In genomic region chr17:37683454-37683984, GRCh38 we compare ENCODE assay signal across 1 cellular context.
TF ChIP-seq lines count a peak whose summit lies in the region.

No MANE protein-coding gene starts in this region.

TF ChIP-seq in HepG2, 621 proteins besides CTCF, POLR2A, EP300 and RAD21 (continued from another document and continues in another):
- TF ChIP-seq FOXA1 (IDR thresholded peaks at IDR 0.05) = no peak
- peak; percentile 80 for TF ChIP-seq FOXA1 (CRISPR knock-in tag; IDR thresholded peaks at IDR 0.05)
- no peak for TF ChIP-seq ZNF12 (CRISPR knock-in tag; IDR thresholded peaks at IDR 0.05)
- peak; percentile 85 for TF ChIP-seq NCOA2 (CRISPR knock-in tag; IDR thresholded peaks at IDR 0.05)
- TF ChIP-seq KDM4B (CRISPR knock-in tag; IDR thresholded peaks at IDR 0.05) = peak; percentile 27; the same call in 1 of the 2 replicates
- TF ChIP-seq SIN3A (IDR thresholded peaks at IDR 0.05; ENCODE audit: borderline replicate concordance, low read depth, low read length) = no peak
- TF ChIP-seq ZBTB42 (CRISPR knock-in tag; IDR thresholded peaks at IDR 0.05) = no peak
- TF ChIP-seq ZNF264 (CRISPR knock-in tag; IDR thresholded peaks at IDR 0.05) = 0 out of 2 replicates have a peak, but pooled peaks have one; percentile 56
- peak; percentile 52; the same call in 1 of the 2 replicates for TF ChIP-seq HDAC1 (CRISPR knock-in tag; IDR thresholded peaks at IDR 0.05)
- peak; percentile 95 for TF ChIP-seq PHF21A (CRISPR knock-in tag; IDR thresholded peaks at IDR 0.05)
- TF ChIP-seq ZBTB44 (CRISPR knock-in tag; IDR thresholded peaks at IDR 0.05) = no peak
- no peak for TF ChIP-seq ZNF556 (CRISPR knock-in tag; IDR thresholded peaks at IDR 0.05; ENCODE audit: borderline replicate concordance)
- TF ChIP-seq ZNF205 (CRISPR knock-in tag; IDR thresholded peaks at IDR 0.05) = 0 out of 2 replicates have a peak, but pooled peaks have one; percentile 26
- TF ChIP-seq BCL6 (CRISPR knock-in tag; IDR thresholded peaks at IDR 0.05) = peak; percentile 89
- peak; percentile 93 for TF ChIP-seq FOXP4 (CRISPR knock-in tag; IDR thresholded peaks at IDR 0.05)
- peak; percentile 59; the same call in 1 of the 2 replicates for TF ChIP-seq NR2F2 (IDR thresholded peaks at IDR 0.05; ENCODE audit: borderline replicate concordance, low read depth)
- TF ChIP-seq CCDC6 (CRISPR knock-in tag; IDR thresholded peaks at IDR 0.05) = no peak
- 0 out of 2 replicates have a peak, but pooled peaks have one; percentile 19 for TF ChIP-seq MNT (IDR thresholded peaks at IDR 0.05)
- no peak for TF ChIP-seq ARID3A (IDR thresholded peaks at IDR 0.05; ENCODE audit: low read depth, low read length)
- peak; percentile 60; the same call in 1 of the 2 replicates for TF ChIP-seq GATAD2A (CRISPR knock-in tag; IDR thresholded peaks at IDR 0.05)
- TF ChIP-seq NR2C2 (CRISPR knock-in tag; IDR thresholded peaks at IDR 0.05; ENCODE audit: borderline replicate concordance) = 0 out of 2 replicates have a peak, but pooled peaks have one; percentile 44
- TF ChIP-seq GFI1 (CRISPR knock-in tag; IDR thresholded peaks at IDR 0.05; ENCODE audit: borderline replicate concordance) = peak; percentile 99
- TF ChIP-seq ZKSCAN8 (CRISPR knock-in tag; IDR thresholded peaks at IDR 0.05; ENCODE audit: borderline replicate concordance) = 0 out of 2 replicates have a peak, but pooled peaks have one; percentile 19
- TF ChIP-seq ZNF616 (CRISPR knock-in tag; IDR thresholded peaks at IDR 0.05; ENCODE audit: low read depth) = no peak
- TF ChIP-seq HMG20A (CRISPR knock-in tag; IDR thresholded peaks at IDR 0.05; ENCODE audit: borderline replicate concordance) = peak; percentile 94
- peak; percentile 99 for TF ChIP-seq ZNF775 (CRISPR knock-in tag; IDR thresholded peaks at IDR 0.05; ENCODE audit: borderline replicate concordance)
- TF ChIP-seq ERF (CRISPR knock-in tag; IDR thresholded peaks at IDR 0.05) = peak; percentile 48; the same call in 1 of the 2 replicates
- TF ChIP-seq ONECUT2 (CRISPR knock-in tag; IDR thresholded peaks at IDR 0.05) = peak; percentile 50; the same call in 1 of the 2 replicates
- TF ChIP-seq SALL1 (CRISPR knock-in tag; IDR thresholded peaks at IDR 0.05) = peak; percentile 71; the same call in 1 of the 2 replicates
- TF ChIP-seq PITX1 (CRISPR knock-in tag; IDR thresholded peaks at IDR 0.05) = 0 out of 2 replicates have a peak, but pooled peaks have one; percentile 47
- TF ChIP-seq ZNF10 (CRISPR knock-in tag; IDR thresholded peaks at IDR 0.05; ENCODE audit: borderline replicate concordance, low read depth) = no peak
- peak; percentile 41 for TF ChIP-seq XRCC5 (optimal IDR thresholded peaks at IDR 0.05; ENCODE audit: low read length)
- TF ChIP-seq PPARG (CRISPR knock-in tag; conservative IDR thresholded peaks at IDR 0.05) = 0 out of 2 replicates have a peak, but pooled peaks have one; percentile 12
- peak; percentile 52; the same call in 1 of the 2 replicates for TF ChIP-seq FOXP1 (IDR thresholded peaks at IDR 0.05)
- peak; percentile 87; the same call in 1 of the 2 replicates for TF ChIP-seq FOXP1 (CRISPR knock-in tag; IDR thresholded peaks at IDR 0.05)
- peak; percentile 41; the same call in 1 of the 2 replicates for TF ChIP-seq FOXO1 (CRISPR knock-in tag; IDR thresholded peaks at IDR 0.05)
- no peak for TF ChIP-seq ZNF549 (CRISPR knock-in tag; IDR thresholded peaks at IDR 0.05)
- TF ChIP-seq TAF1 (CRISPR knock-in tag; IDR thresholded peaks at IDR 0.05) = no peak
- peak; percentile 97 for TF ChIP-seq TCF7 (IDR thresholded peaks at IDR 0.05; ENCODE audit: low read depth)
- no peak for TF ChIP-seq ATF7-NPFF (CRISPR knock-in tag; IDR thresholded peaks at IDR 0.05; ENCODE audit: low read depth)
- no peak for TF ChIP-seq NFATC3 (CRISPR knock-in tag; IDR thresholded peaks at IDR 0.05)
- peak; percentile 58 for TF ChIP-seq SAP130 (CRISPR knock-in tag; IDR thresholded peaks at IDR 0.05; ENCODE audit: low read depth)
- no peak for TF ChIP-seq NFE2L1 (CRISPR knock-in tag; IDR thresholded peaks at IDR 0.05; ENCODE audit: borderline replicate concordance)
- peak; percentile 58 for TF ChIP-seq HOXA3 (CRISPR knock-in tag; IDR thresholded peaks at IDR 0.05)
- TF ChIP-seq HNF4G (IDR thresholded peaks at IDR 0.05; ENCODE audit: borderline replicate concordance, low read depth, low read length) = peak; percentile 85
- peak; percentile 41; the same call in 1 of the 2 replicates for TF ChIP-seq HNF4G (CRISPR knock-in tag; IDR thresholded peaks at IDR 0.05; ENCODE audit: borderline replicate concordance, low read depth)
- TF ChIP-seq ZNF17 (CRISPR knock-in tag; IDR thresholded peaks at IDR 0.05) = no peak
- TF ChIP-seq MEIS1 (CRISPR knock-in tag; IDR thresholded peaks at IDR 0.05; ENCODE audit: borderline replicate concordance) = 0 out of 2 replicates have a peak, but pooled peaks have one; percentile 13
- peak; percentile 79 for TF ChIP-seq HNF4A (CRISPR knock-in tag; IDR thresholded peaks at IDR 0.05)
- TF ChIP-seq HDAC2 (CRISPR knock-in tag; IDR thresholded peaks at IDR 0.05) = peak; percentile 88
- TF ChIP-seq ZNF609 (CRISPR knock-in tag; IDR thresholded peaks at IDR 0.05; ENCODE audit: borderline replicate concordance) = peak; percentile 76; the same call in 1 of the 2 replicates
- TF ChIP-seq ZFP37 (CRISPR knock-in tag; IDR thresholded peaks at IDR 0.05; ENCODE audit: borderline replicate concordance) = no peak
- no peak for TF ChIP-seq GMEB1 (CRISPR knock-in tag; IDR thresholded peaks at IDR 0.05; ENCODE audit: borderline replicate concordance)
- TF ChIP-seq GPN1 (CRISPR knock-in tag; IDR thresholded peaks at IDR 0.05; ENCODE audit: borderline replicate concordance) = no peak
